Comparison of ENCODE assay signal across 8 cellular contexts in the genomic region with DNA sequence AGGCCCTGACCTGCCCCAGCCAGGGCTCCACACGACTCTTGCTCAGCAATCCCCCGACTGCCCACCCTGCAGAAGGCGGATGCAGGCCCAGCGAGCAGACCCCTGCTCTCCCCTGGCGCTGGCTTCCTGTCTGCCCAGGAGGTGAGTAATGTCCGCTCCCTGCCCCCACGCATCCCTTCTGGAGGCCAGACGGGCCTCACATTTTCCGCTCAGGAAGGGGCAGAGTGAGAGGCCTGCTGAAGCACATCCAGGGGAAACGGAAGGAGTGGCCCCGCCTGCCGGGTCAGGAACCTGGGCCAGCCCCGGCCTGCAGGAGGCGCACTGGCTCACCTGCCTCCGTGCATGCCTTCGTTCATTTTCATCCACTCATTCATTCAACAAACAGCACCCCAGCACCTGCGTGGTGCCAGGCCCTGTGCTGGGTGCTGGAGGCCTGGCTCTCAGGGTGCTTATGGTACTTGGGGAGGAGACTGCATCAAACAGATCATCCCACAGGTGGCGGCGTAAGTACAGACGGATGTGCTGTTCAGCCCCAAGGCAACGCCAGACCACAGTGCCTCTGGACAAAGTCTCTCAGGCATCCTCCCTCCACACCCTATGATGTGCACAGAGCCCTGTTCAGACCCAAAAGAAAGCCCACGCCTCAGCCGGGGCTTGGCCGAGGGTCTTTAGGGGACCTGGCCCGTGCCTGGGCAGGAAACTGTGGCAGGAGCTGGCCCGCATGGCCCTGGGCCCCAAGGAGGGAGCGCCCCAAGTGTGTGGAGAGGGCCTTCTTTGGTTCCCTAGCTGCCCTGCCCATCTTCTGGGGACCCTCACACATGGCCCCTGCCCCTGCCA.
DNase-seq lines count a peak whose midpoint lies in the region; ATAC-seq and TF ChIP-seq lines count a peak whose summit lies in the region.

No MANE protein-coding gene starts in this region.

- H3K27me3 ChIP-seq in right cardiac atrium (ENCODE audit: control insufficient read depth, insufficient read depth) (no peaks in the 10 kb centered on the region), testis (no peaks in the 10 kb centered on the region)

- H3K36me3 ChIP-seq in testis (ENCODE audit: low read depth, missing control alignments): no peaks in the 10 kb centered on the region

- TF ChIP-seq POLR2A in testis (IDR thresholded peaks at IDR 0.05): no peak

- H3K27ac Mint-ChIP-seq in activated naive CD8-positive, alpha-beta T cell treated with anti-CD3 and anti-CD28 coated beads, Interleukin-2, amount 50 U/mL, for 24 hours: peak overlapping the region; percentile 52
- no peak overlapping the region for H3K27ac Mint-ChIP-seq in stimulated activated naive B cell treated with anti-CD40 and anti-IgM and Interleukin-4, amounts not matched to agents 10 μg/mL and 1 μg/mL and 100 μg/mL, for 72 hours

- peaks cover 14% of the 10 kb centered on the region for H3K4me1 ChIP-seq in right cardiac atrium (ENCODE audit: control insufficient read depth, insufficient read depth, low read length)
- H3K4me1 ChIP-seq in testis: peaks cover 50% of the 10 kb centered on the region

- TF ChIP-seq CTCF in LNCAP (IDR thresholded peaks at IDR 0.05): peak; percentile 40; the same call in 1 of the 2 replicates
- no peak for TF ChIP-seq CTCF in testis (IDR thresholded peaks at IDR 0.05)

- DNase-seq in GF-D8 (lab: John Stamatoyannopoulos, UW) (peak; percentile 54), right cardiac atrium (peak; percentile 85 to 90 (median 90)), SKM-1 treated with dmso at 0.1 percent for 144 hours (lab: John Stamatoyannopoulos, UW; ENCODE audit: unreplicated experiment) (no peak), NCI-H2107 (lab: John Stamatoyannopoulos, UW) (no peak), testis (no peak)
- DNase-seq in activated naive CD8-positive, alpha-beta T cell treated with anti-CD3 and anti-CD28 coated beads, Interleukin-2, amount 50 U/mL, for 24 hours: peak; percentile 29
- no peak for DNase-seq in stimulated activated naive B cell treated with anti-CD40 and anti-IgM and Interleukin-4, amounts not matched to agents 10 μg/mL and 1 μg/mL and 100 μg/mL, for 72 hours

- H3K27ac ChIP-seq in right cardiac atrium (ENCODE audit: low read length) (peak overlapping the region; percentile 65), testis (no peak overlapping the region)

- ATAC-seq in activated naive CD8-positive, alpha-beta T cell treated with anti-CD3 and anti-CD28 coated beads, Interleukin-2, amount 50 U/mL, for 24 hours: peak; percentile 41
- ATAC-seq in right cardiac atrium: peak; percentile 63 to 83
- ATAC-seq in stimulated activated naive B cell treated with anti-CD40 and anti-IgM and Interleukin-4, amounts not matched to agents 10 μg/mL and 1 μg/mL and 100 μg/mL, for 72 hours (replicated peaks): peak; percentile 54 to 58

- no peak overlapping the region for H3K4me3 Mint-ChIP-seq in activated naive CD8-positive, alpha-beta T cell treated with anti-CD3 and anti-CD28 coated beads, Interleukin-2, amount 50 U/mL, for 24 hours
- H3K4me3 Mint-ChIP-seq in stimulated activated naive B cell treated with anti-CD40 and anti-IgM and Interleukin-4, amounts not matched to agents 10 μg/mL and 1 μg/mL and 100 μg/mL, for 72 hours: no peak overlapping the region

- H3K36me3 Mint-ChIP-seq in activated naive CD8-positive, alpha-beta T cell treated with anti-CD3 and anti-CD28 coated beads, Interleukin-2, amount 50 U/mL, for 24 hours (ENCODE audit: low read depth): no peaks in the 10 kb centered on the region
- peaks cover 1 to 4% of the 10 kb centered on the region in 2 donors for H3K36me3 Mint-ChIP-seq in stimulated activated naive B cell treated with anti-CD40 and anti-IgM and Interleukin-4, amounts not matched to agents 10 μg/mL and 1 μg/mL and 100 μg/mL, for 72 hours

- no peak overlapping the region for H3K4me3 ChIP-seq in right cardiac atrium (ENCODE audit: low read length)
- no peak overlapping the region for H3K4me3 ChIP-seq in testis

- no peaks in the 10 kb centered on the region for H3K27me3 Mint-ChIP-seq in activated naive CD8-positive, alpha-beta T cell treated with anti-CD3 and anti-CD28 coated beads, Interleukin-2, amount 50 U/mL, for 24 hours
- H3K27me3 Mint-ChIP-seq in stimulated activated naive B cell treated with anti-CD40 and anti-IgM and Interleukin-4, amounts not matched to agents 10 μg/mL and 1 μg/mL and 100 μg/mL, for 72 hours: peaks cover 0 to 7% of the 10 kb centered on the region in 2 donors

- no peaks in the 10 kb centered on the region for H3K9me3 Mint-ChIP-seq in activated naive CD8-positive, alpha-beta T cell treated with anti-CD3 and anti-CD28 coated beads, Interleukin-2, amount 50 U/mL, for 24 hours
- H3K9me3 Mint-ChIP-seq in stimulated activated naive B cell treated with anti-CD40 and anti-IgM and Interleukin-4, amounts not matched to agents 10 μg/mL and 1 μg/mL and 100 μg/mL, for 72 hours: no peaks in the 10 kb centered on the region

- intact Hi-C loops in right cardiac atrium (cut with DNase I) (no loop called here), testis (cut with DNase I; ENCODE audit: low total_unique reads) (loop anchor here (10.0 kb wide), 1 partner anchor 135 kb away; no protein-coding TSS in a partner anchor)

- peaks cover 4% of the 10 kb centered on the region for H3K4me1 Mint-ChIP-seq in activated naive CD8-positive, alpha-beta T cell treated with anti-CD3 and anti-CD28 coated beads, Interleukin-2, amount 50 U/mL, for 24 hours
- H3K4me1 Mint-ChIP-seq in stimulated activated naive B cell treated with anti-CD40 and anti-IgM and Interleukin-4, amounts not matched to agents 10 μg/mL and 1 μg/mL and 100 μg/mL, for 72 hours: peaks cover 12 to 26% of the 10 kb centered on the region in 2 donors

- WGBS in right cardiac atrium: 61% methylated on average over 27 of the region's 27 CpGs
- WGBS in testis, 2 donors: 73 to 81% methylated on average over 17 to 27 of the region's 27 CpGs

- H3K9me3 ChIP-seq in right cardiac atrium (ENCODE audit: control insufficient read depth, low read length): no peaks in the 10 kb centered on the region
- H3K9me3 ChIP-seq in testis: no peaks in the 10 kb centered on the region

Comparison
In these comparisons a context has a peak if more than half of its experiments do, and no peak if none do; other contexts are left out.
1. DNase-seq: peak in GF-D8 (single experiment), activated naive CD8-positive, alpha-beta T cell treated with anti-CD3 and anti-CD28 coated beads, Interleukin-2, amount 50 U/mL, for 24 hours (single experiment) and right cardiac atrium (3 of 3); none in stimulated activated naive B cell treated with anti-CD40 and anti-IgM and Interleukin-4, amounts not matched to agents 10 μg/mL and 1 μg/mL and 100 μg/mL, for 72 hours (single experiment), SKM-1 treated with dmso at 0.1 percent for 144 hours (single experiment), NCI-H2107 (single experiment) and testis (single experiment).
2. Peak in every context shown above with its lines, with median percentiles within 50 percentile points of each other: ATAC-seq.